In the genomic region with DNA sequence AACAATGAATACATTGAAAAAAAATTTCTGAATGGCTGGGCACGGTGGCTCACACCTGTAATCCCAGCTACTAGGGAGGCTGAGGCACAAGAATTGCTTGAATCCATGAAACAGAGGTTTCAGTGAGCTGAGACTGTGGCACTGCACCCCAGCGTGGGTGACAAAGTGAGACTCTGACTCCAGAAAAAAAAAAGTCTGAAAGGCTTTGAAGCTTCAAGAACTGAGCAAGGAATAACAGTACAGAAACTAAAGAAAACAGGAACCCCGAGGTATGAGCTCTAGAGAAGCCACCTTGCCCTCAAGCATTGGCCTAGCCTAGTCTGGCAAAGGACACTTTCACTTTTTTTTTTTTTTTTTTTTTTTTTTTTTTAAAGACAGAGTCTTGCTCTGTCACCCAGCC, we compare ENCODE assay signal across 8 cellular contexts. TPM values are rescaled to one million over a fixed set of nuclear protein-coding genes. Genes with fewer than 3 reads are reported as not detected.
DNase-seq lines count a peak whose midpoint lies in the region; TF ChIP-seq lines count a peak whose summit lies in the region.

No MANE protein-coding gene starts in this region.

- H3K79me1 ChIP-seq in trophoblast cell (ENCODE audit: low read length), result peaks cover 13% of the 10 kb centered on the region

- no peak for TF ChIP-seq RAD21 in SK-N-SH (IDR thresholded peaks at IDR 0.05; ENCODE audit: low read length)

- peak overlapping the region; percentile 42 for H4K91ac ChIP-seq in trophoblast cell (ENCODE audit: low read depth, low read length)

- TF ChIP-seq CTCF in GM13976 (IDR thresholded peaks at IDR 0.05; ENCODE audit: borderline replicate concordance, control extremely low read depth, extremely low read depth, insufficient read depth, missing control alignments) (no peak), SK-N-SH (IDR thresholded peaks at IDR 0.05) (no peak)

- H3K4me2 ChIP-seq in trophoblast cell (ENCODE audit: low read length) (no peak overlapping the region), SK-N-SH (no peak overlapping the region; the same call in 1 of the 2 replicates)

- H3F3A ChIP-seq in SK-N-SH (replicated peaks; ENCODE audit: insufficient read depth), result peaks cover 26% of the 10 kb centered on the region

- POLR2A ChIA-PET in HEK293T (lab: Yijun Ruan, JAX) (interaction anchor here (1.0 to 3.2 kb wide), 4 partner anchors 12 to 72 kb away, joined by 3 to 10 read pairs (median 4); no protein-coding TSS in a partner anchor), SK-N-SH (lab: Yijun Ruan, JAX) (interaction anchor here (1.0 to 1.9 kb wide), 3 partner anchors 22 to 72 kb away, joined by 3 to 6 read pairs (median 5); no protein-coding TSS in a partner anchor)

- no peak for TF ChIP-seq EP300 in SK-N-SH (IDR thresholded peaks at IDR 0.05; ENCODE audit: borderline replicate concordance in 1 of 2, low read depth in 1 of 2, low read length in 1 of 2)

- H2AFZ ChIP-seq in trophoblast cell (ENCODE audit: insufficient read depth, low read length, poor library complexity) (no peak overlapping the region), SK-N-SH (ENCODE audit: low read depth) (no peak overlapping the region)

- H3K4me1 ChIP-seq in trophoblast cell (ENCODE audit: control insufficient read depth in 1 of 2, insufficient read depth in 2 of 2, low read length in 2 of 2) (peaks cover 21 to 36% of the 10 kb centered on the region in 2 experiments), SK-N-SH (ENCODE audit: control insufficient read depth in 1 of 2, insufficient read depth in 2 of 2, low read depth in 1 of 2, low read length in 1 of 2) (peaks cover 40 to 48% of the 10 kb centered on the region in 2 experiments)

- H3K27me3 ChIP-seq in trophoblast cell (ENCODE audit: insufficient read depth, low read length), result no peaks in the 10 kb centered on the region
- no peaks in the 10 kb centered on the region for H3K27me3 ChIP-seq in SK-N-SH (ENCODE audit: insufficient read depth)

- H3K9me3 Mint-ChIP-seq in T-helper 2 cell treated with Interferon-gamma antibody and Interleukin-4, amounts not matched to agents 5 μg/mL and 100 μg/mL, for 36 hours, result no peaks in the 10 kb centered on the region
- H3K9me3 Mint-ChIP-seq in immature natural killer cell, result no peaks in the 10 kb centered on the region

- in situ Hi-C loops in GM13976 (cut with MboI; ENCODE audit: low sequenced_read_pairs, unreplicated experiment), result no loop called here

- WGBS in trophoblast cell (ENCODE audit: extremely low coverage, insufficient coverage, insufficient read length), result no CpG with 5 or more reads among the region's 3 CpGs
- WGBS in SK-N-SH (ENCODE audit: low lambda C conversion rate), result 96% methylated on average over 3 of the region's 3 CpGs

- H3K36me3 ChIP-seq in trophoblast cell (ENCODE audit: control insufficient read depth in 1 of 2, insufficient read depth in 2 of 2, low read length in 2 of 2) (peaks cover 9 to 11% of the 10 kb centered on the region in 2 experiments), SK-N-SH (replicated peaks in 1 of 2; ENCODE audit: control insufficient read depth in 1 of 2, insufficient read depth in 2 of 2, low read length in 1 of 2) (peaks cover 9 to 10% of the 10 kb centered on the region in 2 experiments)

- no peaks in the 10 kb centered on the region for H3K27me3 Mint-ChIP-seq in T-helper 2 cell treated with Interferon-gamma antibody and Interleukin-4, amounts not matched to agents 5 μg/mL and 100 μg/mL, for 36 hours (ENCODE audit: low read depth)
- peaks cover 0 to 3% (median 0%) of the 10 kb centered on the region in 3 donors for H3K27me3 Mint-ChIP-seq in immature natural killer cell (ENCODE audit: low read depth in 3 of 3)

- H4K8ac ChIP-seq in trophoblast cell (ENCODE audit: low read depth, low read length), result no peak overlapping the region

- peak overlapping the region; percentile 19 for H3K18ac ChIP-seq in trophoblast cell (ENCODE audit: low read length)

- H3K9me2 ChIP-seq in SK-N-SH, result no peaks in the 10 kb centered on the region

- no peak overlapping the region for H3K23ac ChIP-seq in trophoblast cell (ENCODE audit: low read length)

- H3K14ac ChIP-seq in trophoblast cell (ENCODE audit: low read length), result no peak overlapping the region

- peaks cover 6% of the 10 kb centered on the region for H3K36me3 Mint-ChIP-seq in T-helper 2 cell treated with Interferon-gamma antibody and Interleukin-4, amounts not matched to agents 5 μg/mL and 100 μg/mL, for 36 hours (ENCODE audit: low read depth)
- peaks cover 4 to 9% (median 7%) of the 10 kb centered on the region in 3 donors for H3K36me3 Mint-ChIP-seq in immature natural killer cell

- H3K9ac ChIP-seq in trophoblast cell (ENCODE audit: low read length) (no peak overlapping the region), SK-N-SH (no peak overlapping the region)

- H2BK120ac ChIP-seq in trophoblast cell (ENCODE audit: insufficient read depth, low read length, poor library complexity), result no peak overlapping the region

- DNase-seq in GM13976 (ENCODE audit: low spot score) (peak; percentile 59), HEK293T (ENCODE audit: extremely low spot score) (no peak), trophoblast cell (no peak), activated gamma-delta T cell (lab: John Stamatoyannopoulos, UW) (no peak), NCI-H2171 treated with DMSO at 0.1 percent for 48 hours (lab: John Stamatoyannopoulos, UW) (no peak), SK-N-SH (no peak), immature natural killer cell (no peak)
- peak; percentile 39 for DNase-seq in T-helper 2 cell treated with Interferon-gamma antibody and Interleukin-4, amounts not matched to agents 5 μg/mL and 100 μg/mL, for 36 hours (ENCODE audit: low spot score)

- no peaks in the 10 kb centered on the region for H4K20me1 ChIP-seq in SK-N-SH (ENCODE audit: insufficient read depth)

- H3K9me3 ChIP-seq in trophoblast cell (ENCODE audit: insufficient read depth, low read depth, low read length) (no peaks in the 10 kb centered on the region), SK-N-SH (no peaks in the 10 kb centered on the region)

- H3K4me3 Mint-ChIP-seq in T-helper 2 cell treated with Interferon-gamma antibody and Interleukin-4, amounts not matched to agents 5 μg/mL and 100 μg/mL, for 36 hours, result no peak overlapping the region
- H3K4me3 Mint-ChIP-seq in immature natural killer cell, result peak overlapping the region in 1 of 5 donors; percentile 30

- H3K27ac Mint-ChIP-seq in T-helper 2 cell treated with Interferon-gamma antibody and Interleukin-4, amounts not matched to agents 5 μg/mL and 100 μg/mL, for 36 hours, result no peak overlapping the region
- peak overlapping the region in 1 of 6 donors; percentile 43 for H3K27ac Mint-ChIP-seq in immature natural killer cell

- H3K4ac ChIP-seq in trophoblast cell (ENCODE audit: low read depth, low read length), result peak overlapping the region; percentile 27

- CTCF ChIA-PET in HEK293T (lab: Yijun Ruan, JAX), result interaction anchor here (1.1 to 1.6 kb wide), 3 partner anchors 14 to 64 kb away, joined by 3 to 9 read pairs (median 4); no protein-coding TSS in a partner anchor
- CTCF ChIA-PET in SK-N-SH (lab: Yijun Ruan, JAX), result interaction anchor here (0.8 to 4.0 kb wide), 7 partner anchors 8 to 85 kb away, joined by 3 to 17 read pairs (median 8); no protein-coding TSS in a partner anchor

- H4K12ac ChIP-seq in trophoblast cell (ENCODE audit: low read depth, low read length), result no peak overlapping the region

- H2AK5ac ChIP-seq in trophoblast cell (ENCODE audit: low read length), result no peak overlapping the region

- H3K4me3 ChIP-seq in trophoblast cell (ENCODE audit: low read depth, low read length) (no peak overlapping the region), SK-N-SH (ENCODE audit: low read depth in 2 of 2, low read length in 1 of 2) (no peak overlapping the region)

- H2BK5ac ChIP-seq in trophoblast cell (ENCODE audit: low read depth, low read length, poor library complexity), result no peak overlapping the region

- H2BK12ac ChIP-seq in trophoblast cell (ENCODE audit: low read length), result no peak overlapping the region

- H3K27ac ChIP-seq in trophoblast cell (ENCODE audit: low read depth, low read length) (no peak overlapping the region), SK-N-SH (ENCODE audit: low read depth in 2 of 2, low read length in 1 of 2) (peak overlapping the region in 1 of 2 experiments; percentile 87; a peak in 1 of 4 replicates)

- H3K4me1 Mint-ChIP-seq in T-helper 2 cell treated with Interferon-gamma antibody and Interleukin-4, amounts not matched to agents 5 μg/mL and 100 μg/mL, for 36 hours (ENCODE audit: low read depth), result peaks cover 10% of the 10 kb centered on the region
- peaks cover 25 to 41% of the 10 kb centered on the region in 2 donors for H3K4me1 Mint-ChIP-seq in immature natural killer cell

- H3K79me2 ChIP-seq in trophoblast cell (ENCODE audit: control insufficient read depth, insufficient read depth, low read length, poor library complexity), result peaks cover 4% of the 10 kb centered on the region
- H3K79me2 ChIP-seq in SK-N-SH (ENCODE audit: insufficient read depth), result peaks cover 79% of the 10 kb centered on the region

TF ChIP-seq in HEK293T, 16 proteins besides CTCF, POLR2A, EP300 and RAD21:
- TF ChIP-seq TARDBP (IDR thresholded peaks at IDR 0.05) (no peak), ZNF384 (IDR thresholded peaks at IDR 0.05) (0 out of 2 replicates have a peak, but pooled peaks have one; percentile 13), SUZ12 (IDR thresholded peaks at IDR 0.05) (no peak)

TF ChIP-seq in SK-N-SH, 30 proteins besides CTCF, POLR2A, EP300 and RAD21 (continues in another document):
- TF ChIP-seq TEAD4 (IDR thresholded peaks at IDR 0.05; ENCODE audit: borderline replicate concordance, insufficient read depth) (no peak), FOSL2 (IDR thresholded peaks at IDR 0.05; ENCODE audit: borderline replicate concordance, low read depth) (no peak), SIN3A (IDR thresholded peaks at IDR 0.05; ENCODE audit: borderline replicate concordance, low read depth, low read length) (no peak), CHD2 (IDR thresholded peaks at IDR 0.05; ENCODE audit: low read length, partially characterized antibody) (no peak), SMC3 (IDR thresholded peaks at IDR 0.05; ENCODE audit: low read depth, low read length) (no peak)

RNA-seq across cellular contexts. Expression of a gene that starts 45.0 kb away (rescaled TPM):
- 46.2 and 46.6 TPM in 2 replicates for polyA plus RNA-seq in trophoblast cell (2013)
- 24.0 and 30.7 TPM in 2 replicates for polyA plus RNA-seq in SK-N-SH (2012; rRNA removed)
- polyA plus RNA-seq in SK-N-SH (2012; cell fraction: cytosol; rRNA removed), result 26.9 and 29.1 TPM in 2 replicates
- polyA plus RNA-seq in SK-N-SH (2012; cell fraction: nucleus; rRNA removed), result 24.0 and 32.4 TPM in 2 replicates
- 1 to 10 TPM; 4.7 to 8.1 (median 6.3) TPM for polyA plus RNA-seq in immature natural killer cell

Comparison
In these comparisons a context has a peak if more than half of its experiments do, and no peak if none do; other contexts are left out.
1. DNase-seq: peak in GM13976 (single experiment) and T-helper 2 cell treated with Interferon-gamma antibody and Interleukin-4, amounts not matched to agents 5 μg/mL and 100 μg/mL, for 36 hours (single experiment); none in HEK293T (single experiment), trophoblast cell (0 of 2), activated gamma-delta T cell (single experiment), NCI-H2171 treated with DMSO at 0.1 percent for 48 hours (single experiment), SK-N-SH (single experiment) and immature natural killer cell (0 of 3).